In the genomic region with DNA sequence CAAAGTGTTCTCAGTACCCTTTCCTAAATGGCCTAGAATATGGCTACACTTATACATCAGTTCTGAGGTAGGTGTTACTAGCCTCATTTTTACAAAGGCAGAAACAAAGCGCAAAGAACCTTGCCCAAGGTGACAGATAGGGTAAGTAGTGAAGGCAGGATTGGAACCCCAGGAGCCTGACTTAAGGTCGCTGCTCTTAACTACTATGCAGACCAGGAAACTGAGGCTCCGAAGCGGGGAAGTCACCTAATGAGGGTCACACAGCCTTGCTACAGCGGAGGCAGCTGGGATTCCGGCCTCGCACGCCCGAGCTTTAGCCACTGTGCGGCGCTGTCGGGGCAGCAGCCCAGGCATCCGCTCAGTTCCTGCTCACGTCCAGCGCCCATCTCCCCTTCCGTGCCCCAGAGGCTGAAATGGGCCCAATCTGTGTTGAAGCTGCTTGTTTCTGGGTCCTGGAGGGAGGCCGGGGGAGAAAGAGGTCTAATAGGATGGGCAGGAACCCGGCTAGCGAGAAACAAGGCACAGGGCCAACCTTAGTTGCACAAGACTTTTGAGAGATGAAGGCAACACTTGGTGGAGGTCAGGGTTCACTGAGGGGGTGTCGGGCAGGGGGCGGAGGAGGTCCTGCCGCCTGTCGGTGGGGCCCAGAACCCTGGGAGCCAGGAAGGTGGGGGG, we compare ENCODE assay signal across 9 cellular contexts. TPM values are rescaled to one million over a fixed set of nuclear protein-coding genes. Genes with fewer than 3 reads are reported as not detected.
A peak's percentile ranks its signal among the peaks of the same experiment; 100 is the strongest.
DNase-seq lines count a peak whose midpoint lies in the region; ATAC-seq, FAIRE-seq and TF ChIP-seq lines count a peak whose summit lies in the region.
"Had no signal": no experiment of that assay in that cellular context is flagged by ENCODE, and none has a peak within 500 bp of the region (broad histone marks: within the 10 kb centered on the region; RNA-seq: fewer than 3 reads in every experiment).

No MANE protein-coding gene starts in this region.

- peak overlapping the region; percentile 80 for H3K4me2 ChIP-seq in neural progenitor cell

- H3K27ac ChIP-seq in neural progenitor cell (no peak overlapping the region), substantia nigra (ENCODE audit: low read depth, low read length, poor library complexity, severe bottlenecking) (no peak overlapping the region)

- peak overlapping the region; percentile 85 for H3K27ac Mint-ChIP-seq in activated T-cell treated with anti-CD3 and anti-CD28 coated beads, Interleukin-2, amount 50 U/mL, for 24 hours
- no peak overlapping the region for H3K27ac Mint-ChIP-seq in neural progenitor cell

- in situ Hi-C loops in Caki2 (cut with HindIII; ENCODE audit: low pct_unique_long_range_greater_than_20kb, low sequenced_read_pairs), result no loop called here

- peaks cover 36% of the 10 kb centered on the region for H3F3A ChIP-seq in neural progenitor cell (ENCODE audit: low read depth)

- H3K79me2 ChIP-seq in neural progenitor cell (ENCODE audit: low read depth), result no peaks in the 10 kb centered on the region

- H3K9me3 ChIP-seq in neural progenitor cell (ENCODE audit: low read depth), result no peaks in the 10 kb centered on the region

- H3K4me3 Mint-ChIP-seq in activated T-cell treated with anti-CD3 and anti-CD28 coated beads, Interleukin-2, amount 50 U/mL, for 24 hours, result peak overlapping the region; percentile 88
- peak overlapping the region; percentile 82 for H3K4me3 Mint-ChIP-seq in neural progenitor cell

- DNase-seq in Caki2 (ENCODE audit: low read depth) (peak; percentile 66), HTR-8/SVneo (ENCODE audit: insufficient read length, low spot score) (peak; percentile 84), OCI-M1 (lab: John Stamatoyannopoulos, UW) (peak; percentile 92), fibroblast of mammary gland (ENCODE audit: low read depth) (peak; percentile 67), neural progenitor cell (ENCODE audit: low spot score) (peak; percentile 89), substantia nigra (lab: John Stamatoyannopoulos, UW) (peak in 31 of 49 donors; percentile 2 to 55 (median 19))
- DNase-seq in activated T-cell treated with anti-CD3 and anti-CD28 coated beads, Interleukin-2, amount 50 U/mL, for 24 hours, result peak; percentile 87

- no peaks in the 10 kb centered on the region for H3K9me3 Mint-ChIP-seq in activated T-cell treated with anti-CD3 and anti-CD28 coated beads, Interleukin-2, amount 50 U/mL, for 24 hours
- H3K9me3 Mint-ChIP-seq in neural progenitor cell, result no peaks in the 10 kb centered on the region

- peak overlapping the region; percentile 89 for H2AFZ ChIP-seq in neural progenitor cell (replicated peaks)

- ATAC-seq in GM21390 (IDR thresholded peaks at IDR 0.05; ENCODE audit: unreplicated experiment), result peak; percentile 42

- H3K4me1 Mint-ChIP-seq in activated T-cell treated with anti-CD3 and anti-CD28 coated beads, Interleukin-2, amount 50 U/mL, for 24 hours (ENCODE audit: low read depth), result peaks cover 42% of the 10 kb centered on the region
- H3K4me1 Mint-ChIP-seq in neural progenitor cell, result peaks cover 34% of the 10 kb centered on the region

- peaks cover 52% of the 10 kb centered on the region for H3K27me3 Mint-ChIP-seq in activated T-cell treated with anti-CD3 and anti-CD28 coated beads, Interleukin-2, amount 50 U/mL, for 24 hours
- peaks cover 55% of the 10 kb centered on the region for H3K27me3 Mint-ChIP-seq in neural progenitor cell (ENCODE audit: insufficient read depth, low read depth)

- TF ChIP-seq CTCF in fibroblast of mammary gland (conservative IDR thresholded peaks at IDR 0.05; ENCODE audit: control insufficient read depth, insufficient read depth, low read depth, low read length) (peak; percentile 96), neural progenitor cell (IDR thresholded peaks at IDR 0.05) (peak; percentile 94)

- peaks cover 15% of the 10 kb centered on the region for H3K36me3 Mint-ChIP-seq in activated T-cell treated with anti-CD3 and anti-CD28 coated beads, Interleukin-2, amount 50 U/mL, for 24 hours (ENCODE audit: low read depth)
- no peaks in the 10 kb centered on the region for H3K36me3 Mint-ChIP-seq in neural progenitor cell

- H4K20me1 ChIP-seq in neural progenitor cell (ENCODE audit: low read depth), result peaks cover 59% of the 10 kb centered on the region

- peak overlapping the region; percentile 65 for H3K4me3 ChIP-seq in fibroblast of mammary gland (ENCODE audit: control insufficient read depth, low read depth, low read length)
- H3K4me3 ChIP-seq in neural progenitor cell, result peak overlapping the region; percentile 70

- peaks cover 100% of the 10 kb centered on the region for H3K27me3 ChIP-seq in neural progenitor cell

- no peaks in the 10 kb centered on the region for H3K36me3 ChIP-seq in neural progenitor cell

- H3K4me1 ChIP-seq in neural progenitor cell, result peaks cover 24% of the 10 kb centered on the region

- peak; percentile 13 for FAIRE-seq in HTR-8/SVneo (lab: Jason Lieb, UNC)

- H3K9ac ChIP-seq in neural progenitor cell, result no peak overlapping the region

RNA-seq across cellular contexts. Expression of gene FOXD2, which starts 1.4 kb away (rescaled TPM):
- 1.6 TPM in 2 replicates for total RNA-seq in Caki2 (2014; rRNA removed; shearing (Covaris generic); ENCODE audit: low replicate concordance)
- 0.03 and 0.32 TPM in 2 replicates for total RNA-seq in neural progenitor cell (ENCODE audit: low replicate concordance)

RNA-seq across cellular contexts. Expression of gene FOXE3, which starts 20.4 kb away (rescaled TPM):
- not detected in 2 replicates for total RNA-seq in Caki2 (2014; rRNA removed; shearing (Covaris generic); ENCODE audit: low replicate concordance)
- not detected in 2 replicates for total RNA-seq in neural progenitor cell (ENCODE audit: low replicate concordance)
- total RNA-seq: subcutaneous adipose tissue had no signal

Comparison
In these comparisons a context has a peak if more than half of its experiments do, and no peak if none do; other contexts are left out.
1. DNase-seq: peak in every context shown above with its lines; median percentile 92 in OCI-M1; 89 in neural progenitor cell; 87 in activated T-cell treated with anti-CD3 and anti-CD28 coated beads, Interleukin-2, amount 50 U/mL, for 24 hours; 84 in HTR-8/SVneo; 67 in fibroblast of mammary gland; 66 in Caki2; 19 in substantia nigra.